In the genomic region with DNA sequence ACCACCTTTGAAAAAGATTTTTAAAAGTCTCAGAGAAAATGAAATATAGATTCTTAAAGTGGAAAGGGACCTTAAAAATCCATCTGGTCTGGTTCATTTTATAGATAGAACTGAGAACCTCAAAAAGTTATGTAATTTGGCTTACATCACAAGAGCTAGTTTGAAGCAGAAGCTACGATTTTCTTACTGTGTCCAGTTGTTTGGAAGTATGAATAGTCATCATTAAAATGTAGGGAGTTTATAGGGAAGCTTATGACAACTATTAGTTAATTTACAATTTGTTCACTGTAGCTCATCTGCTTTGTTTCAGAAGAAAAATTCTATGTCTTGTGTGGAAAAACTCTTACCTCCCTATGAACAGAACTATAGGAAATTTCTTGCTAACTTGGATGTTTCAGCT, we compare ENCODE assay signal across 2 cellular contexts.
TF ChIP-seq lines count a peak whose summit lies in the region.

No MANE protein-coding gene starts in this region.

TF ChIP-seq in IMR-90, 13 proteins besides CTCF, POLR2A, EP300 and RAD21:
- TF ChIP-seq RCOR1 (IDR thresholded peaks at IDR 0.05; ENCODE audit: insufficient replicate concordance, low read length) (no peak), RFX5 (IDR thresholded peaks at IDR 0.05; ENCODE audit: low read depth, low read length) (no peak), MAZ (IDR thresholded peaks at IDR 0.05; ENCODE audit: borderline replicate concordance, low read depth, low read length) (no peak), CHD1 (IDR thresholded peaks at IDR 0.05; ENCODE audit: low read depth, low read length) (no peak), SMC3 (IDR thresholded peaks at IDR 0.05; ENCODE audit: low read depth, low read length) (no peak), MXI1 (IDR thresholded peaks at IDR 0.05; ENCODE audit: borderline replicate concordance, low read depth, low read length) (no peak)
- TF ChIP-seq, protein P1, sequence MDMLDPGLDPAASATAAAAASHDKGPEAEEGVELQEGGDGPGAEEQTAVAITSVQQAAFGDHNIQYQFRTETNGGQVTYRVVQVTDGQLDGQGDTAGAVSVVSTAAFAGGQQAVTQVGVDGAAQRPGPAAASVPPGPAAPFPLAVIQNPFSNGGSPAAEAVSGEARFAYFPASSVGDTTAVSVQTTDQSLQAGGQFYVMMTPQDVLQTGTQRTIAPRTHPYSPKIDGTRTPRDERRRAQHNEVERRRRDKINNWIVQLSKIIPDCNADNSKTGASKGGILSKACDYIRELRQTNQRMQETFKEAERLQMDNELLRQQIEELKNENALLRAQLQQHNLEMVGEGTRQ (IDR thresholded peaks at IDR 0.05; ENCODE audit: low read depth, low read length): no peak

TF ChIP-seq in endothelial cell of umbilical vein, 7 proteins besides CTCF, POLR2A, EP300 and RAD21:
- TF ChIP-seq MYC (IDR thresholded peaks at IDR 0.05; ENCODE audit: low read depth, low read length): no peak
- no peak for TF ChIP-seq POLR2AphosphoS5 (IDR thresholded peaks at IDR 0.05; ENCODE audit: insufficient read depth, low read depth, low read length)
- no peak for TF ChIP-seq JUN (IDR thresholded peaks at IDR 0.05; ENCODE audit: borderline replicate concordance, insufficient read depth, insufficient read length, low read depth)
- TF ChIP-seq GATA2 (IDR thresholded peaks at IDR 0.05; ENCODE audit: insufficient read depth, insufficient read length, low read depth, low read length): no peak
- TF ChIP-seq, protein P2, sequence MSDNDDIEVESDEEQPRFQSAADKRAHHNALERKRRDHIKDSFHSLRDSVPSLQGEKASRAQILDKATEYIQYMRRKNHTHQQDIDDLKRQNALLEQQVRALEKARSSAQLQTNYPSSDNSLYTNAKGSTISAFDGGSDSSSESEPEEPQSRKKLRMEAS (IDR thresholded peaks at IDR 0.05; ENCODE audit: insufficient read depth, insufficient read length): no peak
- no peak for TF ChIP-seq EZH2 (IDR thresholded peaks at IDR 0.05; ENCODE audit: borderline replicate concordance, low read depth, low read length, severe bottlenecking)
